Comparison of ENCODE assay signal across 6 cellular contexts in the genomic region with DNA sequence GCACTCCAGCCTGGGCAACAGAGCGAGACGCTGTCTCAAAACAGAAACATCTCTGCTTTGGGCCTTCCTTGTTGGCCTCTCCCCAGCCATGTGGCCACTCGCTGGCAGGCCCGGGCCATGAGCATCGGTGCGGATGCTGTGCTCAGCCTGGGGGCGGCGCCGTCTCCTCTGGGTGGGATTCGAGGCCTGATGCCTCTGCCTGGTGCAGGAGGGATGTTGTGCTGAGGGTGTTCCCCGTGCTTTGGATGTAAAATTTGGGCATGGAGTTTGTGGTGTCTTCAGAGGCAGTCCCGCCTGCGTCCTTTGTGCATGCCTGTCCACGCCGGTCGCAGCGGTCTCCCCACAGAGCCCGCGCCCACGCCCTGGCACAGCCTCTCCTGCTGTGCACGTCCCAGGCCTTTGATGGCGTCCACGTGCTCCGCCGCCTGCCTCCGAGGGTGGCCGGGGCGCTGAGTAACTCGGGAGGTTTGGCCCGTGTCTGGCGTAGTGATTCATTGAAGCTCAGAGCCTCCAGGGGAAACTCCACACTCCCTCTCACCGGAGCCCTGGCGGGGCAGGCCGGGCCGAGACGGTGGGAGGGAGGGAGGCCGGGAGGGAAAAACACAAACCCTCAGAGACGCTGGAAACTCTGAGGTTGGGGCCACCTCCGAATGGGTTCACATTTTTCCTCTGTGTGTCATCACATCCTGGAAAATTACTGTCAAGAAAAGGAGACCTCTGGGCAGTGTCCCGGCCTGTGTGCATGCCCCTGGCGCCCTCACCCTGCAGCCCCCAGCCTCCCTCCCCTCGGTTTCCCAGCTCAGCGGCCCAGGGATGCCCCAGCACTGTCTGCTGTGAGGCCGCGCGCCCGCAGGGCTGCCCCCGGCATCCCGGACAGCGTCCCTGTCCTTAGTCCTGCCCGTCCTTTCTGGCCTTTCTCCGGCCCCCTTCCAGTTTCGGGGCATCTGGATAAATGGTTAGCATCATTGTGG. TPM values are rescaled to one million over a fixed set of nuclear protein-coding genes. Genes with fewer than 3 reads are reported as not detected.
DNase-seq lines count a peak whose midpoint lies in the region; ATAC-seq and TF ChIP-seq lines count a peak whose summit lies in the region.

No MANE protein-coding gene starts in this region.

- H4K20me1 ChIP-seq in BLaER1 treated with 17β-estradiol and CSF1 and Interleukin-3, amounts not matched to agents 10 nM and 100 nM, result peaks cover 71 to 100% (median 91%) of the 10 kb centered on the region in 11 experiments; a peak in 21 of 22 replicates

- peak overlapping the region in 7 of 11 experiments; percentile 1 to 53 (median 24); a peak in 9 of 22 replicates for H3K9ac ChIP-seq in BLaER1 treated with 17β-estradiol and CSF1 and Interleukin-3, amounts not matched to agents 10 nM and 100 nM

- no peak for TF ChIP-seq CTCF in lung (IDR thresholded peaks at IDR 0.05; ENCODE audit: control extremely low read depth, extremely low read depth)

- DNase-seq in T1000 (lab: John Stamatoyannopoulos, UW) (peak; percentile 97), lung (ENCODE audit: low spot score) (no peak), NOMO-1 treated with dmso at 0.1 percent for 144 hours (lab: John Stamatoyannopoulos, UW; ENCODE audit: unreplicated experiment) (no peak), D341Med (ENCODE audit: low spot score) (no peak), DMS79 treated with DMSO at 0.1 percent for 48 hours (lab: John Stamatoyannopoulos, UW) (no peak)

- WGBS in lung, 2 donors, result 77 to 89% methylated on average over 53 of the region's 53 CpGs

- H3K4me2 ChIP-seq in BLaER1 treated with 17β-estradiol and CSF1 and Interleukin-3, amounts not matched to agents 10 nM and 100 nM, result peak overlapping the region; percentile 45 to 99 (median 84)

- peaks cover 0 to 64% (median 11%) of the 10 kb centered on the region in 11 experiments; a peak in 14 of 22 replicates for H3K27me3 ChIP-seq in BLaER1 treated with 17β-estradiol and CSF1 and Interleukin-3, amounts not matched to agents 10 nM and 100 nM
- no peaks in the 10 kb centered on the region for H3K27me3 ChIP-seq in lung (ENCODE audit: control insufficient read depth, insufficient read depth)

- peak; percentile 20 for ATAC-seq in lung (ENCODE audit: insufficient read depth, low FRiP score)

- H3K36me3 ChIP-seq in BLaER1 treated with 17β-estradiol and CSF1 and Interleukin-3, amounts not matched to agents 10 nM and 100 nM, result peaks cover 0 to 3% (median 0%) of the 10 kb centered on the region in 11 experiments; a peak in 1 of 22 replicates
- peaks cover 0 to 2% of the 10 kb centered on the region in 2 donors for H3K36me3 ChIP-seq in lung (ENCODE audit: control insufficient read depth in 2 of 2, insufficient read depth in 2 of 2, low read length in 2 of 2)

- H3K4me3 ChIP-seq in BLaER1 treated with 17β-estradiol and CSF1 and Interleukin-3, amounts not matched to agents 10 nM and 100 nM, result no peak overlapping the region; a peak in 1 of 20 replicates
- no peak overlapping the region for H3K4me3 ChIP-seq in lung

- H3K9me3 ChIP-seq in BLaER1 treated with 17β-estradiol and CSF1 and Interleukin-3, amounts not matched to agents 10 nM and 100 nM (replicated peaks in 1 of 11), result no peaks in the 10 kb centered on the region
- H3K9me3 ChIP-seq in lung (ENCODE audit: control insufficient read depth in 2 of 2, insufficient read depth in 1 of 2, low read length in 1 of 2), result no peaks in the 10 kb centered on the region

- H3K4me1 ChIP-seq in BLaER1 treated with 17β-estradiol and CSF1 and Interleukin-3, amounts not matched to agents 10 nM and 100 nM, result peaks cover 47 to 96% (median 87%) of the 10 kb centered on the region in 10 experiments
- peaks cover 4 to 8% of the 10 kb centered on the region in 2 donors for H3K4me1 ChIP-seq in lung (ENCODE audit: control insufficient read depth in 2 of 2, insufficient read depth in 2 of 2, low read length in 2 of 2)

- H3K27ac ChIP-seq in BLaER1 treated with 17β-estradiol and CSF1 and Interleukin-3, amounts not matched to agents 10 nM and 100 nM, result peak overlapping the region in 4 of 11 experiments; percentile 22 to 55 (median 30); a peak in 6 of 22 replicates
- no peak overlapping the region for H3K27ac ChIP-seq in lung (ENCODE audit: low read depth in 1 of 2, low read length in 1 of 2)

RNA-seq across cellular contexts. Expression of a gene that starts 19.0 kb away (rescaled TPM):
- 10 to 100 TPM; 21.5 to 86.9 TPM for total RNA-seq in lung
- 100 to 1,000 TPM; 116 to 121 TPM for polyA plus RNA-seq in lung

RNA-seq across cellular contexts. Expression of a gene that starts 19.4 kb away (rescaled TPM):
- total RNA-seq in lung, result 10 to 100 TPM; 13.3 to 26.6 TPM
- polyA plus RNA-seq in lung, result 10 to 100 TPM; 12.1 to 19.7 TPM

RNA-seq across cellular contexts. Expression of a gene that starts 26.3 kb away (rescaled TPM):
- total RNA-seq in lung, result 10 to 100 TPM; 22.9 to 55.3 TPM
- polyA plus RNA-seq in lung, result 10 to 100 TPM; 29.5 to 68.6 TPM

RNA-seq across cellular contexts. Expression of a gene that starts 27.8 kb away (rescaled TPM):
- 1 to 10 TPM; 8.2 to 8.3 TPM for total RNA-seq in lung
- polyA plus RNA-seq in lung, result 1 to 10 TPM; 6.0 to 8.0 TPM

RNA-seq across cellular contexts. Expression of a gene that starts 33.8 kb away (rescaled TPM):
- total RNA-seq in lung, result 100 to 1,000 TPM in 1 of 2 donors, 10 to 100 TPM in 1; 41.6 to 218 TPM
- 100 to 1,000 TPM; 193 to 246 TPM for polyA plus RNA-seq in lung
